Comparison of ENCODE assay signal across 13 cellular contexts in genomic region chr18:44636241-44636640, GRCh38. TPM values are rescaled to one million over a fixed set of nuclear protein-coding genes. Genes with fewer than 3 reads are reported as not detected.
A peak's percentile ranks its signal among the peaks of the same experiment; 100 is the strongest.
DNase-seq lines count a peak whose midpoint lies in the region; ATAC-seq and TF ChIP-seq lines count a peak whose summit lies in the region.
"Had no signal": no experiment of that assay in that cellular context is flagged by ENCODE, and none has a peak within 500 bp of the region (broad histone marks: within the 10 kb centered on the region; RNA-seq: fewer than 3 reads in every experiment).

No MANE protein-coding gene starts in this region.

- TF ChIP-seq CTCF in MCF 10A (IDR thresholded peaks at IDR 0.05; ENCODE audit: unreplicated experiment): no peak
- no peak for TF ChIP-seq CTCF in breast epithelium (IDR thresholded peaks at IDR 0.05)

- H3K9ac ChIP-seq in Karpas-422 (ENCODE audit: low read length): no peak overlapping the region

- DNase-seq in MCF 10A (ENCODE audit: unreplicated experiment) (no peak), breast epithelium (ENCODE audit: low spot score in 2 of 2) (no peak), Karpas-422 (peak; percentile 41), NCI-H510A treated with DMSO at 0.1 percent for 48 hours (lab: John Stamatoyannopoulos, UW) (no peak), AML-193 (lab: John Stamatoyannopoulos, UW) (no peak)
- DNase-seq in activated CD4-positive, alpha-beta memory T cell treated with anti-CD3 and anti-CD28 coated beads for 36 hours: no peak
- DNase-seq: H7, left colon, NCI-H1092, SJCRH30, upper lobe of right lung had no signal

- H3K27me3 Mint-ChIP-seq in MCF 10A (ENCODE audit: insufficient read depth, unreplicated experiment): no peaks in the 10 kb centered on the region
- peaks cover 16% of the 10 kb centered on the region for H3K27me3 Mint-ChIP-seq in activated CD4-positive, alpha-beta memory T cell treated with anti-CD3 and anti-CD28 coated beads for 36 hours

- peak overlapping the region; percentile 62 for H3K27ac Mint-ChIP-seq in MCF 10A (ENCODE audit: low read depth, unreplicated experiment)
- no peak overlapping the region for H3K27ac Mint-ChIP-seq in activated CD4-positive, alpha-beta memory T cell treated with anti-CD3 and anti-CD28 coated beads for 36 hours

- no peak overlapping the region for H2AFZ ChIP-seq in Karpas-422 (ENCODE audit: low read length)

- no peaks in the 10 kb centered on the region for H3K9me3 Mint-ChIP-seq in MCF 10A (ENCODE audit: unreplicated experiment)
- no peaks in the 10 kb centered on the region for H3K9me3 Mint-ChIP-seq in activated CD4-positive, alpha-beta memory T cell treated with anti-CD3 and anti-CD28 coated beads for 36 hours

- H3K4me1 Mint-ChIP-seq in MCF 10A (ENCODE audit: insufficient read depth, unreplicated experiment): peaks cover 22% of the 10 kb centered on the region
- H3K4me1 Mint-ChIP-seq in activated CD4-positive, alpha-beta memory T cell treated with anti-CD3 and anti-CD28 coated beads for 36 hours (ENCODE audit: low read depth): no peaks in the 10 kb centered on the region

- no peaks in the 10 kb centered on the region for H4K20me1 ChIP-seq in Karpas-422 (ENCODE audit: insufficient read depth, low read depth, low read length)

- no TSS peak for BruUV-seq in MCF 10A (replicated peaks; lab: Mats Ljungman, UMichigan)

- H3K27me3 ChIP-seq in breast epithelium (no peaks in the 10 kb centered on the region), Karpas-422 (ENCODE audit: low read length) (no peaks in the 10 kb centered on the region)
- H3K27me3 ChIP-seq: SJCRH30, upper lobe of right lung had no signal

- intact Hi-C loops in MCF 10A (cut with micrococcal nuclease): no loop called here
- intact Hi-C loops in breast epithelium (cut with DNase I; ENCODE audit: low total_unique reads): no loop called here
- intact Hi-C loops in activated CD4-positive, alpha-beta memory T cell treated with anti-CD3 and anti-CD28 coated beads for 36 hours (cut with micrococcal nuclease): no loop called here

- no peak for TF ChIP-seq POLR2A in breast epithelium (IDR thresholded peaks at IDR 0.05)

- H3K27ac ChIP-seq in breast epithelium (no peak overlapping the region), Karpas-422 (ENCODE audit: low read length) (no peak overlapping the region)
- H3K27ac ChIP-seq: SJCRH30, upper lobe of right lung had no signal

- H3K79me2 ChIP-seq in Karpas-422 (ENCODE audit: low read length): no peaks in the 10 kb centered on the region

- H3K36me3 Mint-ChIP-seq in MCF 10A (ENCODE audit: insufficient read depth, unreplicated experiment): no peaks in the 10 kb centered on the region
- no peaks in the 10 kb centered on the region for H3K36me3 Mint-ChIP-seq in activated CD4-positive, alpha-beta memory T cell treated with anti-CD3 and anti-CD28 coated beads for 36 hours

- H3K4me1 ChIP-seq in breast epithelium (no peaks in the 10 kb centered on the region), Karpas-422 (ENCODE audit: low read length) (peaks cover 4% of the 10 kb centered on the region; the same call in 1 of the 2 replicates)
- H3K4me1 ChIP-seq: SJCRH30, upper lobe of right lung had no signal

- H3K4me3 Mint-ChIP-seq in MCF 10A (ENCODE audit: unreplicated experiment): no peak overlapping the region
- no peak overlapping the region for H3K4me3 Mint-ChIP-seq in activated CD4-positive, alpha-beta memory T cell treated with anti-CD3 and anti-CD28 coated beads for 36 hours

- no peaks in the 10 kb centered on the region; the same call in 1 of the 2 replicates for H3K9me2 ChIP-seq in Karpas-422 (replicated peaks; ENCODE audit: insufficient read depth, low read length)

- no peak overlapping the region for H3K4me3 ChIP-seq in breast epithelium
- no peak overlapping the region for H3K4me3 ChIP-seq in Karpas-422 (ENCODE audit: low read length)
- H3K4me3 ChIP-seq: SJCRH30, upper lobe of right lung had no signal

- CTCF ChIA-PET in MCF 10A (lab: Yijun Ruan, JAX): interaction anchor here (0.7 kb wide), 1 partner anchor 1015 kb away, joined by 3 read pairs; no protein-coding TSS in a partner anchor
- CTCF ChIA-PET in activated CD4-positive, alpha-beta memory T cell treated with anti-CD3 and anti-CD28 coated beads for 36 hours (lab: Charles Lee): no interaction called here

- H3K9me3 ChIP-seq in breast epithelium (no peaks in the 10 kb centered on the region), Karpas-422 (ENCODE audit: low read length) (no peaks in the 10 kb centered on the region)
- H3K9me3 ChIP-seq: SJCRH30, upper lobe of right lung had no signal

- ATAC-seq in HG02678 (IDR thresholded peaks at IDR 0.05; ENCODE audit: unreplicated experiment): peak; percentile 48
- ATAC-seq in GM18873 (IDR thresholded peaks at IDR 0.05; ENCODE audit: low FRiP score, unreplicated experiment): no peak
- ATAC-seq: left colon, upper lobe of right lung had no signal

- POLR2A ChIA-PET in MCF 10A (lab: Yijun Ruan, JAX): interaction anchor here (0.9 to 1.6 kb wide), 2 partner anchors 11 to 71 kb away, joined by 4 read pairs; no protein-coding TSS in a partner anchor
- POLR2A ChIA-PET in activated CD4-positive, alpha-beta memory T cell treated with anti-CD3 and anti-CD28 coated beads for 36 hours (lab: Charles Lee): no interaction called here

- H3K36me3 ChIP-seq in breast epithelium: no peaks in the 10 kb centered on the region
- H3K36me3 ChIP-seq in Karpas-422 (ENCODE audit: insufficient read depth, low read length): no peaks in the 10 kb centered on the region
- H3K36me3 ChIP-seq: SJCRH30, upper lobe of right lung had no signal

- no peak overlapping the region for H3K4me2 ChIP-seq in Karpas-422 (ENCODE audit: low read depth, low read length, poor library complexity, severe bottlenecking)

RNA-seq across cellular contexts. Expression of gene SETBP1, which starts 44.4 kb away (rescaled TPM):
- total RNA-seq in MCF 10A (2022) (4.8 and 4.9 TPM in 2 replicates), breast epithelium (10 to 100 TPM; 26.2 to 40.1 (median 37.0) TPM)
- total RNA-seq in Karpas-422 (2014; rRNA removed; shearing (Covaris generic); ENCODE audit: low replicate concordance): 3.4 and 5.4 TPM in 2 replicates
- 1 to 10 TPM; 6.4 to 6.7 TPM for total RNA-seq in activated CD4-positive, alpha-beta memory T cell treated with anti-CD3 and anti-CD28 coated beads for 36 hours
